ENCODE assay signal across 14 cellular contexts in genomic region chr18:77078671-77079070, GRCh38. TPM values are rescaled to one million over a fixed set of nuclear protein-coding genes. Genes with fewer than 3 reads are reported as not detected.
DNase-seq lines count a peak whose midpoint lies in the region; ATAC-seq and TF ChIP-seq lines count a peak whose summit lies in the region.
"Had no signal": no experiment of that assay in that cellular context is flagged by ENCODE, and none has a peak within 500 bp of the region (broad histone marks: within the 10 kb centered on the region; RNA-seq: fewer than 3 reads in every experiment).

No MANE protein-coding gene starts in this region.

- intact Hi-C loops in transverse colon (cut with DNase I; ENCODE audit: low total_unique reads), result no loop called here

- DNase-seq in EL, result peak; percentile 40
- DNase-seq in RPMI7951 (ENCODE audit: low read depth), result peak; percentile 65
- peak; percentile 40 for DNase-seq in glomerular visceral epithelial cell (ENCODE audit: extremely low spot score)
- DNase-seq in transverse colon, result no peak
- DNase-seq in MV-4-11 (lab: John Stamatoyannopoulos, UW), result no peak
- no peak for DNase-seq in cerebellar cortex (ENCODE audit: low spot score)
- DNase-seq: NCI-H1092, NCI-H2227 treated with DMSO at 0.1 percent for 48 hours, nucleus accumbens, T-helper 2 cell had no signal

- no peak for TF ChIP-seq POLR2A in transverse colon (IDR thresholded peaks at IDR 0.05)

- 94 to 100% methylated on average over 1 to 5 of the region's 5 CpGs for WGBS in transverse colon (ENCODE audit: low coverage in 1 of 2), 2 donors

- H3K27me3 ChIP-seq in skeletal muscle tissue (ENCODE audit: control insufficient read depth in 3 of 3, insufficient read depth in 3 of 3, low read length in 3 of 3), result no peaks in the 10 kb centered on the region
- no peaks in the 10 kb centered on the region for H3K27me3 ChIP-seq in transverse colon
- H3K27me3 ChIP-seq: suprapubic skin had no signal

- ATAC-seq in GM19467 (IDR thresholded peaks at IDR 0.05; ENCODE audit: unreplicated experiment), result no peak

- in situ Hi-C loops in transverse colon (cut with MboI; ENCODE audit: low pct_ligation_motif_present in 1 of 4, low pct_unique_long_range_greater_than_20kb in 1 of 4, low sequenced_read_pairs in 3 of 4), result no loop called here

- H3K4me3 ChIP-seq in skeletal muscle tissue (ENCODE audit: low read length in 3 of 3) (no peak overlapping the region), transverse colon (no peak overlapping the region)
- H3K4me3 ChIP-seq: skin epidermis, suprapubic skin had no signal

- H3K27ac ChIP-seq in skeletal muscle tissue (ENCODE audit: low read depth, low read length) (peak overlapping the region; percentile 2), transverse colon (no peak overlapping the region)
- H3K27ac ChIP-seq: suprapubic skin had no signal

- H3K9me3 ChIP-seq in skeletal muscle tissue (ENCODE audit: control insufficient read depth in 3 of 3, low read length in 3 of 3) (no peaks in the 10 kb centered on the region), transverse colon (no peaks in the 10 kb centered on the region)
- H3K9me3 ChIP-seq: suprapubic skin had no signal

- TF ChIP-seq EP300 in transverse colon (IDR thresholded peaks at IDR 0.05; ENCODE audit: low read depth), result no peak

- no peak overlapping the region for H3K9ac ChIP-seq in skeletal muscle tissue (ENCODE audit: low read depth in 1 of 3, low read length in 3 of 3)

- TF ChIP-seq CTCF in transverse colon (IDR thresholded peaks at IDR 0.05), result no peak

- H3K36me3 ChIP-seq in skeletal muscle tissue (ENCODE audit: control insufficient read depth in 3 of 3, insufficient read depth in 3 of 3, low read length in 3 of 3) (peaks cover 0 to 2% (median 0%) of the 10 kb centered on the region in 3 donors), transverse colon (no peaks in the 10 kb centered on the region)
- H3K36me3 ChIP-seq: suprapubic skin had no signal

- H3K4me1 ChIP-seq in skeletal muscle tissue (ENCODE audit: control insufficient read depth in 3 of 3, insufficient read depth in 3 of 3, low read length in 3 of 3) (peaks cover 35 to 44% (median 40%) of the 10 kb centered on the region in 3 donors), transverse colon (peaks cover 0 to 25% (median 3%) of the 10 kb centered on the region in 4 donors)

RNA-seq across cellular contexts. Expression of gene MBP, which starts 53.9 kb away (rescaled TPM):
- total RNA-seq in RPMI7951 (2014; rRNA removed; shearing (Covaris generic)), result 9.5 and 15.6 TPM in 2 replicates
- total RNA-seq in skeletal muscle tissue (22.4 TPM), transverse colon (10 to 100 TPM; 12.7 to 53.4 (median 41.0) TPM)

Comparison
In these comparisons a context has a peak if more than half of its experiments do, and no peak if none do; other contexts are left out.
1. DNase-seq: peak in EL (single experiment), RPMI7951 (single experiment) and glomerular visceral epithelial cell (single experiment); none in transverse colon (single experiment), MV-4-11 (single experiment) and cerebellar cortex (single experiment).